In genomic region chr1:184800876-184801275, GRCh38 we compare ENCODE assay signal across 1 cellular context.
TF ChIP-seq lines count a peak whose summit lies in the region.

No MANE protein-coding gene starts in this region.

TF ChIP-seq in SK-N-SH, 30 proteins besides CTCF, POLR2A, EP300 and RAD21 (continued from another document):
- TF ChIP-seq REST (IDR thresholded peaks at IDR 0.05; ENCODE audit: low read depth, low read length) (no peak), NRF1 (IDR thresholded peaks at IDR 0.05; ENCODE audit: low read depth, low read length) (no peak), JUND (IDR thresholded peaks at IDR 0.05) (no peak), PBX3 (IDR thresholded peaks at IDR 0.05) (no peak), USF2 (IDR thresholded peaks at IDR 0.05; ENCODE audit: borderline replicate concordance, low read depth, low read length) (no peak), RXRA (IDR thresholded peaks at IDR 0.05; ENCODE audit: borderline replicate concordance, low read depth) (no peak), YY1 (IDR thresholded peaks at IDR 0.05; ENCODE audit: low read depth) (no peak), CHD2 (IDR thresholded peaks at IDR 0.05; ENCODE audit: low read length, partially characterized antibody) (no peak), FOSL2 (IDR thresholded peaks at IDR 0.05; ENCODE audit: borderline replicate concordance, low read depth) (no peak), IRF3 (IDR thresholded peaks at IDR 0.05; ENCODE audit: low read depth, low read length) (no peak), MXI1 (IDR thresholded peaks at IDR 0.05; ENCODE audit: low read depth, low read length) (no peak), GABPA (IDR thresholded peaks at IDR 0.05; ENCODE audit: low read depth) (no peak), NFIC (IDR thresholded peaks at IDR 0.05; ENCODE audit: borderline replicate concordance) (no peak), SIN3A (IDR thresholded peaks at IDR 0.05; ENCODE audit: borderline replicate concordance, low read depth, low read length) (no peak), MEF2A (IDR thresholded peaks at IDR 0.05; ENCODE audit: borderline replicate concordance, low read depth) (no peak), SMC3 (IDR thresholded peaks at IDR 0.05; ENCODE audit: low read depth, low read length) (no peak)
- TF ChIP-seq, protein P1, sequence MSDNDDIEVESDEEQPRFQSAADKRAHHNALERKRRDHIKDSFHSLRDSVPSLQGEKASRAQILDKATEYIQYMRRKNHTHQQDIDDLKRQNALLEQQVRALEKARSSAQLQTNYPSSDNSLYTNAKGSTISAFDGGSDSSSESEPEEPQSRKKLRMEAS (IDR thresholded peaks at IDR 0.05; ENCODE audit: low read depth), result no peak
TF ChIP-seq in SK-N-SH: peak in this region for 0.
